In genomic region chr9:37120840-37121335, GRCh38 we compare ENCODE assay signal across 8 cellular contexts. TPM values are rescaled to one million over a fixed set of nuclear protein-coding genes. Genes with fewer than 3 reads are reported as not detected.
A peak's percentile ranks its signal among the peaks of the same experiment; 100 is the strongest.
DNase-seq lines count a peak whose midpoint lies in the region; ATAC-seq and TF ChIP-seq lines count a peak whose summit lies in the region.
"Not testable (repeated sequence)": the region's sequence is repeated elsewhere in the genome, so short reads cannot be mapped to it uniquely, and the experiment has no call there.

No MANE protein-coding gene starts in this region.

- peak overlapping the region; percentile 93 for H3K27ac Mint-ChIP-seq in Caco-2 (ENCODE audit: unreplicated experiment)

- TSS peak; percentile 44 for BruUV-seq in Caco-2 (replicated peaks; lab: Mats Ljungman, UMichigan)
- not testable (repeated sequence) for BruUV-seq in Panc1 (replicated peaks; lab: Mats Ljungman, UMichigan)

- H3K4me3 ChIP-seq in Caco-2 (ENCODE audit: low read depth, low read length) (peak overlapping the region; percentile 75), Panc1 (ENCODE audit: low read depth in 2 of 2, low read length in 2 of 2) (peak overlapping the region; percentile 66 to 93), adipocyte (ENCODE audit: low read length) (peak overlapping the region; percentile 86), fibroblast of the aortic adventitia (ENCODE audit: low read depth, low read length) (peak overlapping the region; percentile 80), muscle layer of colon (ENCODE audit: low read depth in 1 of 2, low read length in 2 of 2) (peak overlapping the region; percentile 73 to 85), subcutaneous abdominal adipose tissue (ENCODE audit: low read depth in 1 of 5, low read length in 5 of 5) (peak overlapping the region; percentile 68 to 87 (median 86))

- DNase-seq in Caco-2 (peak in 1 of 2 experiments; percentile 42), adipocyte (ENCODE audit: low read depth) (peak; percentile 63), fibroblast of the aortic adventitia (ENCODE audit: low read depth) (peak; percentile 35)
- not testable (repeated sequence) for DNase-seq in Panc1 (ENCODE audit: low read depth, low spot score)

- H3K27me3 Mint-ChIP-seq in Caco-2 (ENCODE audit: insufficient read depth, unreplicated experiment): not testable (repeated sequence)

- H3K9me3 ChIP-seq in Caco-2; Panc1 (ENCODE audit: control insufficient read depth, insufficient read depth, low read depth, low read length); adipocyte (ENCODE audit: control insufficient read depth, low read length); muscle layer of colon (ENCODE audit: low read length); subcutaneous abdominal adipose tissue (ENCODE audit: control insufficient read depth in 5 of 5, low read length in 5 of 5): not testable (repeated sequence)

- intact Hi-C loops in Caco-2 (cut with micrococcal nuclease; ENCODE audit: unreplicated experiment): loop anchor here (1.0 to 10.0 kb wide), 3 partner anchors 42 to 212 kb away; no protein-coding TSS in a partner anchor
- intact Hi-C loops in Panc1 (cut with micrococcal nuclease; ENCODE audit: unreplicated experiment): loop anchor here (1.0 to 10.0 kb wide), 3 partner anchors 45 to 126 kb away; no protein-coding TSS in a partner anchor

- TF ChIP-seq CTCF in Caco-2 (IDR thresholded peaks at IDR 0.05; ENCODE audit: insufficient read depth in 1 of 2, low read depth in 1 of 2, low read length in 1 of 2, severe bottlenecking in 1 of 2, unreplicated experiment in 1 of 2); Panc1 (IDR thresholded peaks at IDR 0.05); fibroblast of the aortic adventitia (IDR thresholded peaks at IDR 0.05; ENCODE audit: insufficient read depth, low read length): not testable (repeated sequence)

- CTCF ChIA-PET in Caco-2 (lab: Charles Lee): interaction anchor here (1.7 kb wide), 1 partner anchor 125 kb away, joined by 4 read pairs; no protein-coding TSS in a partner anchor
- CTCF ChIA-PET in Panc1 (lab: Charles Lee): interaction anchor here (1.2 kb wide), 1 partner anchor 248 kb away, joined by 5 read pairs; no protein-coding TSS in a partner anchor

- H3K4me1 ChIP-seq in Caco-2; muscle layer of colon (ENCODE audit: insufficient read depth, low read length): not testable (repeated sequence)
- peaks cover 21% of the 10 kb centered on the region for H3K4me1 ChIP-seq in Panc1 (ENCODE audit: control insufficient read depth, insufficient read depth, low read length)
- peaks cover 13% of the 10 kb centered on the region for H3K4me1 ChIP-seq in adipocyte (ENCODE audit: control insufficient read depth, insufficient read depth, low read length)
- peaks cover 2 to 24% (median 19%) of the 10 kb centered on the region in 5 donors for H3K4me1 ChIP-seq in subcutaneous abdominal adipose tissue (ENCODE audit: control insufficient read depth in 5 of 5, insufficient read depth in 5 of 5, low read length in 5 of 5)

- H3K4me3 Mint-ChIP-seq in Caco-2 (ENCODE audit: unreplicated experiment): peak overlapping the region; percentile 81

- ATAC-seq in GM21526 (IDR thresholded peaks at IDR 0.05; ENCODE audit: low FRiP score, unreplicated experiment) (peak; percentile 12), HG03159 (IDR thresholded peaks at IDR 0.05; ENCODE audit: unreplicated experiment) (peak; percentile 14), Panc1 (peak; percentile 62)

- not testable (repeated sequence) for H3K27me3 ChIP-seq in Caco-2 (replicated peaks; ENCODE audit: control insufficient read depth, insufficient read depth, low read length); Panc1 (ENCODE audit: control insufficient read depth, insufficient read depth, low read length); adipocyte (replicated peaks; ENCODE audit: control insufficient read depth, insufficient read depth, low read length); muscle layer of colon (ENCODE audit: control insufficient read depth in 1 of 2, insufficient read depth in 2 of 2, low read length in 2 of 2); subcutaneous abdominal adipose tissue (ENCODE audit: control insufficient read depth in 5 of 5, insufficient read depth in 4 of 5, low read length in 5 of 5)

- H3K36me3 Mint-ChIP-seq in Caco-2 (ENCODE audit: insufficient read depth, unreplicated experiment): peaks cover 25% of the 10 kb centered on the region

- peak overlapping the region; percentile 93 for H3K9ac ChIP-seq in adipocyte (ENCODE audit: low read length)
- H3K9ac ChIP-seq in muscle layer of colon (ENCODE audit: low read length): peak overlapping the region; percentile 71
- peak overlapping the region; percentile 82 to 95 (median 91) for H3K9ac ChIP-seq in subcutaneous abdominal adipose tissue (ENCODE audit: low read length in 5 of 5)

- H3K36me3 ChIP-seq in Caco-2 (ENCODE audit: control insufficient read depth, insufficient read depth, low read length); Panc1 (ENCODE audit: control insufficient read depth, insufficient read depth, low read length); adipocyte (ENCODE audit: control insufficient read depth, insufficient read depth, low read length, severe bottlenecking); muscle layer of colon (ENCODE audit: insufficient read depth, low read length); subcutaneous abdominal adipose tissue (ENCODE audit: control insufficient read depth in 5 of 5, insufficient read depth in 5 of 5, low read length in 5 of 5): not testable (repeated sequence)

- in situ Hi-C loops in Panc1 (cut with HindIII; ENCODE audit: low pct_unique_long_range_greater_than_20kb, low sequenced_read_pairs): not testable (repeated sequence)

- POLR2A ChIA-PET in Caco-2 (lab: Charles Lee): interaction anchor here (0.6 to 2.0 kb wide), 9 partner anchors 9 to 482 kb away, joined by 3 to 34 read pairs (median 5); partner anchors contain the start of genes GRHPR and ZBTB5
- POLR2A ChIA-PET in Panc1 (lab: Charles Lee): interaction anchor here (0.6 to 1.1 kb wide), 4 partner anchors 40 to 355 kb away, joined by 3 to 4 read pairs (median 4); no protein-coding TSS in a partner anchor

- peaks cover 12% of the 10 kb centered on the region for H3K4me1 Mint-ChIP-seq in Caco-2 (ENCODE audit: low read depth, unreplicated experiment)

- not testable (repeated sequence) for H3K9me3 Mint-ChIP-seq in Caco-2 (ENCODE audit: unreplicated experiment)

- H3K27ac ChIP-seq in Panc1 (ENCODE audit: low read length) (peak overlapping the region; percentile 93), muscle layer of colon (ENCODE audit: low read depth, low read length) (peak overlapping the region; percentile 95), subcutaneous abdominal adipose tissue (ENCODE audit: low read depth, low read length) (peak overlapping the region; percentile 87)

RNA-seq across cellular contexts. Expression of gene ZCCHC7, which starts 0.5 kb away (rescaled TPM):
- total RNA-seq in Caco-2 (2022): 22.0 and 23.2 TPM in 2 replicates
- total RNA-seq in Panc1 (2021; ENCODE audit: unreplicated experiment): 43.7 TPM
- polyA plus RNA-seq in Panc1 (2012; ENCODE audit: insufficient read length): 25.2 TPM
- total RNA-seq in fibroblast of the aortic adventitia (ENCODE audit: low replicate concordance): 31.8 and 38.5 TPM in 2 replicates

Comparison
In these comparisons a context has a peak if more than half of its experiments do, and no peak if none do; other contexts are left out.
1. ATAC-seq: peak in every context shown above with its lines; median percentile 62 in Panc1; 14 in HG03159; 12 in GM21526.